In genomic region chr5:143200781-143201398, GRCh38 we compare ENCODE assay signal across 8 cellular contexts.
DNase-seq lines count a peak whose midpoint lies in the region; ATAC-seq and TF ChIP-seq lines count a peak whose summit lies in the region.

No MANE protein-coding gene starts in this region.

- TF ChIP-seq CTCF in transverse colon (IDR thresholded peaks at IDR 0.05), result no peak

- H3K27me3 ChIP-seq in adipocyte (replicated peaks; ENCODE audit: control insufficient read depth, insufficient read depth, low read length) (no peaks in the 10 kb centered on the region), transverse colon (no peaks in the 10 kb centered on the region)

- DNase-seq in DMS 273 (lab: John Stamatoyannopoulos, UW; ENCODE audit: unreplicated experiment) (peak; percentile 94), KBM-7 (peak; percentile 21), adipocyte (ENCODE audit: low read depth) (peak; percentile 77), left colon (no peak), transverse colon (no peak), DMS114 treated with DMSO at 0.1 percent for 48 hours (lab: John Stamatoyannopoulos, UW; ENCODE audit: unreplicated experiment) (no peak)
- DNase-seq in activated effector memory CD4-positive, alpha-beta T cell treated with anti-CD3 and anti-CD28 coated beads, Interleukin-2, amount 50 U/mL, for 16 hours, result no peak

- TF ChIP-seq POLR2A in transverse colon (IDR thresholded peaks at IDR 0.05), result no peak

- H3K9me3 ChIP-seq in adipocyte (ENCODE audit: control insufficient read depth, low read length), result peaks cover 3% of the 10 kb centered on the region
- no peaks in the 10 kb centered on the region for H3K9me3 ChIP-seq in transverse colon

- no peak overlapping the region for H3K27ac ChIP-seq in transverse colon

- peak; percentile 26 for ATAC-seq in left colon
- no peak for ATAC-seq in HG03280 (IDR thresholded peaks at IDR 0.05; ENCODE audit: unreplicated experiment)

- H3K9ac ChIP-seq in adipocyte (ENCODE audit: low read length), result peak overlapping the region; percentile 41

- H3K4me3 ChIP-seq in adipocyte (ENCODE audit: low read length) (no peak overlapping the region), transverse colon (no peak overlapping the region)

- intact Hi-C loops in left colon (cut with DNase I, micrococcal nuclease), result no loop called here
- intact Hi-C loops in transverse colon (cut with DNase I; ENCODE audit: low total_unique reads), result no loop called here

- H3K36me3 ChIP-seq in adipocyte (ENCODE audit: control insufficient read depth, insufficient read depth, low read length, severe bottlenecking), result no peaks in the 10 kb centered on the region
- H3K36me3 ChIP-seq in transverse colon, result no peaks in the 10 kb centered on the region

- in situ Hi-C loops in KBM-7 (cut with MboI; ENCODE audit: low pct_unique_long_range_greater_than_20kb, low sequenced_read_pairs) (no loop called here), transverse colon (cut with MboI; ENCODE audit: low pct_ligation_motif_present in 1 of 4, low pct_unique_long_range_greater_than_20kb in 1 of 4, low sequenced_read_pairs in 3 of 4) (no loop called here)

- TF ChIP-seq EP300 in transverse colon (IDR thresholded peaks at IDR 0.05; ENCODE audit: low read depth), result no peak

- peaks cover 43% of the 10 kb centered on the region for H3K4me1 ChIP-seq in adipocyte (ENCODE audit: control insufficient read depth, insufficient read depth, low read length)
- H3K4me1 ChIP-seq in transverse colon, result no peaks in the 10 kb centered on the region

- 94% methylated on average over 1 of the region's 1 CpG; no CpG with 5 or more reads in 1 of the 2 donors for WGBS in transverse colon (ENCODE audit: low coverage in 1 of 2), 2 donors

Comparison
In these comparisons a context has a peak if more than half of its experiments do, and no peak if none do; other contexts are left out.
1. DNase-seq: peak in DMS 273 (single experiment), KBM-7 (single experiment) and adipocyte (single experiment); none in left colon (0 of 2), transverse colon (single experiment), DMS114 treated with DMSO at 0.1 percent for 48 hours (single experiment) and activated effector memory CD4-positive, alpha-beta T cell treated with anti-CD3 and anti-CD28 coated beads, Interleukin-2, amount 50 U/mL, for 16 hours (single experiment).